18 cellular contexts compared by ENCODE assay signal in the genomic region with DNA sequence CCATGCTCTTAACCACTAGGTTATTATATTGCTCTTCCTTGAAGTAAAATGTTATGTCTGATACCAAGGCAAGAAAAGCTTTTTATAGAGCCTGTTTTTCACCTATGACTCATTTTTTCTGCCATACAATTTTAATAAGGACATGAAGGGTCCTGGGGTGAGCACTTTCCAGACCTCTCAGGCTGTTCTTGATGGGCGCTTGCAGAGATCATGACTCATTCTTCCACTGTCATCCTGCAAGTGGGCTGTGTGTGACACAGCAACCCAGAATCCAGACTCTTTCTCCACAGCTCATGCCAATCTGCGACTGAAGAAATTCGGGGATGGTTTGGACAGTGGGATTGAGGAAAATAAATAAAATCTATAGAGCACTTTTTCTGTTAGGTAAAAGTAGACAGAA.
A peak's percentile ranks its signal among the peaks of the same experiment; 100 is the strongest.
DNase-seq lines count a peak whose midpoint lies in the region; TF ChIP-seq lines count a peak whose summit lies in the region.
"Had no signal": no experiment of that assay in that cellular context is flagged by ENCODE, and none has a peak within 500 bp of the region (broad histone marks: within the 10 kb centered on the region; RNA-seq: fewer than 3 reads in every experiment).

No MANE protein-coding gene starts in this region.

- no peaks in the 10 kb centered on the region for H3K4me1 Mint-ChIP-seq in activated T-helper 1 cell treated with anti-CD3 and anti-CD28 coated beads, Interleukin-12 subunit alpha, Interleukin-12 subunit beta, Interleukin-2, Interleukin-4 antibody, amounts not matched to agents 30 ng/mL and 10 ng/mL and 1 ng/mL, durations not matched to agents 14 hours and 24 hours and 36 hours (ENCODE audit: low read depth)
- H3K4me1 Mint-ChIP-seq: immature natural killer cell had no signal

- no peaks in the 10 kb centered on the region for H3K9me3 ChIP-seq in HEK293 (ENCODE audit: control insufficient read depth, insufficient read depth, low read depth, low read length)
- H3K9me3 ChIP-seq: body of pancreas, pancreas had no signal

- H3K27ac ChIP-seq in HEK293 (ENCODE audit: extremely low read depth, low read depth, low read length) = no peak overlapping the region
- H3K27ac ChIP-seq: BLaER1, body of pancreas, pancreas had no signal

- no peaks in the 10 kb centered on the region for H3K36me3 Mint-ChIP-seq in activated T-helper 1 cell treated with anti-CD3 and anti-CD28 coated beads, Interleukin-12 subunit alpha, Interleukin-12 subunit beta, Interleukin-2, Interleukin-4 antibody, amounts not matched to agents 30 ng/mL and 10 ng/mL and 1 ng/mL, durations not matched to agents 14 hours and 24 hours and 36 hours (ENCODE audit: low read depth)
- H3K36me3 Mint-ChIP-seq: immature natural killer cell had no signal

- no peak overlapping the region for H3K4me3 Mint-ChIP-seq in activated T-helper 1 cell treated with anti-CD3 and anti-CD28 coated beads, Interleukin-12 subunit alpha, Interleukin-12 subunit beta, Interleukin-2, Interleukin-4 antibody, amounts not matched to agents 30 ng/mL and 10 ng/mL and 1 ng/mL, durations not matched to agents 14 hours and 24 hours and 36 hours
- H3K4me3 Mint-ChIP-seq: immature natural killer cell had no signal

- no peaks in the 10 kb centered on the region for H3K36me3 ChIP-seq in HEK293 (ENCODE audit: control insufficient read depth in 2 of 2, insufficient read depth in 1 of 2, low read length in 2 of 2)
- H3K36me3 ChIP-seq: BLaER1, pancreas had no signal

- H3K4me3 ChIP-seq in AG10803 (ENCODE audit: low read length) = no peak overlapping the region
- no peak overlapping the region for H3K4me3 ChIP-seq in HEK293 (ENCODE audit: low read depth, low read length)
- H3K4me3 ChIP-seq: BLaER1, body of pancreas, pancreas had no signal

- intact Hi-C loops in activated T-helper 1 cell treated with anti-CD3 and anti-CD28 coated beads, Interleukin-12 subunit alpha, Interleukin-12 subunit beta, Interleukin-2, Interleukin-4 antibody, amounts not matched to agents 30 ng/mL and 10 ng/mL and 1 ng/mL, durations not matched to agents 14 hours and 24 hours and 36 hours (cut with micrococcal nuclease) = no loop called here

- POLR2A ChIA-PET in HEK293 (lab: Yijun Ruan, JAX) = no interaction called here

- DNase-seq in AG10803 (ENCODE audit: low read depth) = peak; percentile 70
- DNase-seq in amniotic stem cell (lab: John Stamatoyannopoulos, UW) = peak; percentile 11
- DNase-seq in kidney tubule cell (ENCODE audit: low spot score) = peak; percentile 22
- DNase-seq in cerebellar nuclear complex (lab: John Stamatoyannopoulos, UW) = no peak
- DNase-seq in NCI-H524 (lab: John Stamatoyannopoulos, UW) = no peak
- no peak for DNase-seq in T-helper 2 cell
- DNase-seq in activated T-helper 1 cell treated with anti-CD3 and anti-CD28 coated beads, Interleukin-12 subunit alpha, Interleukin-12 subunit beta, Interleukin-2, Interleukin-4 antibody, amounts not matched to agents 30 ng/mL and 10 ng/mL and 1 ng/mL, durations not matched to agents 14 hours and 24 hours and 36 hours (ENCODE audit: low spot score) = no peak
- DNase-seq: activated effector memory CD4-positive, alpha-beta T cell treated with anti-CD3 and anti-CD28 coated beads, Interleukin-2, amount 50 U/mL, for 16 hours; body of pancreas; DND-41; effector CD8-positive, alpha-beta T cell; immature natural killer cell; NCI-H2081; NK-92 treated with Interleukin-12 subunit alpha and Interleukin-12 subunit beta, amount 100 ng/mL, for 24 hours; pancreas; stimulated activated CD4-positive, alpha-beta T cell treated with anti-CD3 and anti-CD28 coated beads, Interleukin-12 subunit alpha, Interleukin-12 subunit beta, amount 100 ng/mL, for 4 hours had no signal

- no peak overlapping the region for H3K27ac Mint-ChIP-seq in activated T-helper 1 cell treated with anti-CD3 and anti-CD28 coated beads, Interleukin-12 subunit alpha, Interleukin-12 subunit beta, Interleukin-2, Interleukin-4 antibody, amounts not matched to agents 30 ng/mL and 10 ng/mL and 1 ng/mL, durations not matched to agents 14 hours and 24 hours and 36 hours
- H3K27ac Mint-ChIP-seq: immature natural killer cell had no signal

- TF ChIP-seq CTCF in AG10803 (conservative IDR thresholded peaks at IDR 0.05; ENCODE audit: low read length) (no peak), HEK293 (tag by site-specific recombination; IDR thresholded peaks at IDR 0.05) (no peak)

- no peaks in the 10 kb centered on the region for H3K4me1 ChIP-seq in HEK293 (ENCODE audit: control insufficient read depth, insufficient read depth, low read length)
- H3K4me1 ChIP-seq: BLaER1, body of pancreas, pancreas had no signal

- CTCF ChIA-PET in HEK293 (lab: Yijun Ruan, JAX) = interaction anchor here (0.6 kb wide), 1 partner anchor 1024 kb away, joined by 3 read pairs; no protein-coding TSS in a partner anchor

- no peaks in the 10 kb centered on the region for H3K9me3 Mint-ChIP-seq in activated T-helper 1 cell treated with anti-CD3 and anti-CD28 coated beads, Interleukin-12 subunit alpha, Interleukin-12 subunit beta, Interleukin-2, Interleukin-4 antibody, amounts not matched to agents 30 ng/mL and 10 ng/mL and 1 ng/mL, durations not matched to agents 14 hours and 24 hours and 36 hours

- H3K27me3 Mint-ChIP-seq in activated T-helper 1 cell treated with anti-CD3 and anti-CD28 coated beads, Interleukin-12 subunit alpha, Interleukin-12 subunit beta, Interleukin-2, Interleukin-4 antibody, amounts not matched to agents 30 ng/mL and 10 ng/mL and 1 ng/mL, durations not matched to agents 14 hours and 24 hours and 36 hours (ENCODE audit: insufficient read depth) = no peaks in the 10 kb centered on the region

TF ChIP-seq in HEK293, 187 proteins besides CTCF, POLR2A, EP300 and RAD21:
- TF ChIP-seq ZNF561 (tag by site-specific recombination; IDR thresholded peaks at IDR 0.05; ENCODE audit: borderline replicate concordance) = 0 out of 2 replicates have a peak, but pooled peaks have one; percentile 39
- no peak for TF ChIP-seq GLI4 (tag by site-specific recombination; IDR thresholded peaks at IDR 0.05)
- TF ChIP-seq GLIS1 (tag by site-specific recombination; IDR thresholded peaks at IDR 0.05) = 0 out of 2 replicates have a peak, but pooled peaks have one; percentile 18
- TF ChIP-seq ZNF473 (tag by site-specific recombination; IDR thresholded peaks at IDR 0.05) = no peak
- 0 out of 2 replicates have a peak, but pooled peaks have one; percentile 25 for TF ChIP-seq SP7 (tag by site-specific recombination; IDR thresholded peaks at IDR 0.05)
- TF ChIP-seq, protein P1, sequence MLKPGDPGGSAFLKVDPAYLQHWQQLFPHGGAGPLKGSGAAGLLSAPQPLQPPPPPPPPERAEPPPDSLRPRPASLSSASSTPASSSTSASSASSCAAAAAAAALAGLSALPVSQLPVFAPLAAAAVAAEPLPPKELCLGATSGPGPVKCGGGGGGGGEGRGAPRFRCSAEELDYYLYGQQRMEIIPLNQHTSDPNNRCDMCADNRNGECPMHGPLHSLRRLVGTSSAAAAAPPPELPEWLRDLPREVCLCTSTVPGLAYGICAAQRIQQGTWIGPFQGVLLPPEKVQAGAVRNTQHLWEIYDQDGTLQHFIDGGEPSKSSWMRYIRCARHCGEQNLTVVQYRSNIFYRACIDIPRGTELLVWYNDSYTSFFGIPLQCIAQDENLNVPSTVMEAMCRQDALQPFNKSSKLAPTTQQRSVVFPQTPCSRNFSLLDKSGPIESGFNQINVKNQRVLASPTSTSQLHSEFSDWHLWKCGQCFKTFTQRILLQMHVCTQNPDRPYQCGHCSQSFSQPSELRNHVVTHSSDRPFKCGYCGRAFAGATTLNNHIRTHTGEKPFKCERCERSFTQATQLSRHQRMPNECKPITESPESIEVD (tag by site-specific recombination; IDR thresholded peaks at IDR 0.05) = peak; percentile 44; the same call in 1 of the 2 replicates
- peak; percentile 74 for TF ChIP-seq ZNF660 (tag by site-specific recombination; IDR thresholded peaks at IDR 0.05)
- TF ChIP-seq ZBTB17 (tag by site-specific recombination; IDR thresholded peaks at IDR 0.05) = peak; percentile 45; the same call in 1 of the 2 replicates
- no peak for TF ChIP-seq ZBTB8A (tag by site-specific recombination; IDR thresholded peaks at IDR 0.05)
- peak; percentile 64; the same call in 1 of the 2 replicates for TF ChIP-seq ZNF677 (tag by site-specific recombination; IDR thresholded peaks at IDR 0.05)

Comparison
In these comparisons a context has a peak if more than half of its experiments do, and no peak if none do; other contexts are left out.
1. DNase-seq: peak in AG10803 (single experiment), amniotic stem cell (single experiment) and kidney tubule cell (single experiment); none in cerebellar nuclear complex (0 of 2), NCI-H524 (0 of 2), T-helper 2 cell (0 of 5) and activated T-helper 1 cell treated with anti-CD3 and anti-CD28 coated beads, Interleukin-12 subunit alpha, Interleukin-12 subunit beta, Interleukin-2, Interleukin-4 antibody, amounts not matched to agents 30 ng/mL and 10 ng/mL and 1 ng/mL, durations not matched to agents 14 hours and 24 hours and 36 hours (single experiment).